19 cellular contexts compared by ENCODE assay signal in genomic region chr3:127798716-127799115, GRCh38. TPM values are rescaled to one million over a fixed set of nuclear protein-coding genes. Genes with fewer than 3 reads are reported as not detected.
A peak's percentile ranks its signal among the peaks of the same experiment; 100 is the strongest.
DNase-seq lines count a peak whose midpoint lies in the region; ATAC-seq and TF ChIP-seq lines count a peak whose summit lies in the region.
"Had no signal": no experiment of that assay in that cellular context is flagged by ENCODE, and none has a peak within 500 bp of the region (broad histone marks: within the 10 kb centered on the region; RNA-seq: fewer than 3 reads in every experiment).

No MANE protein-coding gene starts in this region.

- POLR2A ChIA-PET in PC-3 (lab: Charles Lee; ENCODE audit: unreplicated experiment) = interaction anchor here (0.7 kb wide), 1 partner anchor 51 kb away, joined by 6 read pairs; no protein-coding TSS in a partner anchor

- CTCF ChIA-PET in PC-3 (lab: Charles Lee) = interaction anchor here (0.8 kb wide), 1 partner anchor 24 kb away, joined by 3 read pairs; the partner anchor contains the start of gene MGLL

- no peaks in the 10 kb centered on the region for H3K9me3 ChIP-seq in GM23248 (ENCODE audit: low read depth)
- H3K9me3 ChIP-seq in PC-3 (ENCODE audit: low read length) = no peaks in the 10 kb centered on the region
- no peaks in the 10 kb centered on the region for H3K9me3 ChIP-seq in skeletal muscle satellite cell (replicated peaks; ENCODE audit: low read length)
- H3K9me3 ChIP-seq: psoas muscle, thyroid gland had no signal

- no peak for ATAC-seq in PC-3
- ATAC-seq in GM19395 (IDR thresholded peaks at IDR 0.05; ENCODE audit: unreplicated experiment) = no peak
- ATAC-seq: activated CD4-positive, alpha-beta T cell treated with anti-CD3 and anti-CD28 coated beads for 36 hours; T-helper 17 cell had no signal

- TF ChIP-seq CTCF in PC-3 (conservative IDR thresholded peaks at IDR 0.05; ENCODE audit: low read depth, low read length) = no peak

- H3K79me2 ChIP-seq in GM23248 (ENCODE audit: insufficient read depth) (peaks cover 64% of the 10 kb centered on the region), PC-3 (ENCODE audit: low read length) (peaks cover 36% of the 10 kb centered on the region)

- peak overlapping the region; percentile 92 for H3K27ac ChIP-seq in GM23248
- peak overlapping the region; percentile 99 for H3K27ac ChIP-seq in PC-3 (ENCODE audit: low read length)
- H3K27ac ChIP-seq in epithelial cell of prostate = peak overlapping the region; percentile 100
- H3K27ac ChIP-seq: neural progenitor cell, psoas muscle, thyroid gland had no signal

- intact Hi-C loops in PC-3 (cut with micrococcal nuclease) = loop anchor here (2.0 to 5.0 kb wide), 2 partner anchors 50 to 164 kb away; no protein-coding TSS in a partner anchor

- H3K36me3 ChIP-seq in GM23248 (ENCODE audit: low read depth) = peaks cover 6% of the 10 kb centered on the region; the same call in 1 of the 2 replicates
- H3K36me3 ChIP-seq in PC-3 (ENCODE audit: low read depth, low read length) = peaks cover 23% of the 10 kb centered on the region
- peaks cover 20% of the 10 kb centered on the region for H3K36me3 ChIP-seq in skeletal muscle satellite cell (ENCODE audit: insufficient read depth, low read length)
- H3K36me3 ChIP-seq: neural progenitor cell, thyroid gland had no signal

- H3K4me1 ChIP-seq in GM23248 (ENCODE audit: insufficient read depth) (peaks cover 31% of the 10 kb centered on the region), PC-3 (ENCODE audit: insufficient read depth, low read length) (peaks cover 39% of the 10 kb centered on the region), skeletal muscle satellite cell (ENCODE audit: control insufficient read depth, insufficient read depth, low read length) (peaks cover 42% of the 10 kb centered on the region)
- H3K4me1 ChIP-seq: neural progenitor cell had no signal

- WGBS in GM23248 (ENCODE audit: low coverage in 1 of 2, low lambda C conversion rate in 2 of 2, missing lambda C conversion rate in 2 of 2), 2 experiments = 87 to 91% methylated on average over 4 of the region's 4 CpGs

- in situ Hi-C loops in GM23248 (cut with MboI) = no loop called here

- H3K4me2 ChIP-seq in GM23248 (ENCODE audit: unreplicated experiment) (peak overlapping the region; percentile 35), PC-3 (ENCODE audit: low read length) (peak overlapping the region; percentile 58), skeletal muscle satellite cell (ENCODE audit: low read length) (peak overlapping the region; percentile 36)
- H3K4me2 ChIP-seq: neural progenitor cell had no signal

- H3K4me3 ChIP-seq in GM23248 = no peak overlapping the region
- H3K4me3 ChIP-seq in PC-3 (ENCODE audit: low read length) = no peak overlapping the region
- no peak overlapping the region for H3K4me3 ChIP-seq in skeletal muscle satellite cell (ENCODE audit: low read length)
- H3K4me3 ChIP-seq: neural progenitor cell, psoas muscle, skin epidermis, thyroid gland had no signal

- no peak overlapping the region for H2AFZ ChIP-seq in GM23248
- no peak overlapping the region for H2AFZ ChIP-seq in PC-3 (ENCODE audit: low read length)
- H2AFZ ChIP-seq: neural progenitor cell had no signal

- H3K9me2 ChIP-seq in GM23248 (ENCODE audit: insufficient read depth) (no peaks in the 10 kb centered on the region), PC-3 (replicated peaks; ENCODE audit: low read length) (no peaks in the 10 kb centered on the region)

- DNase-seq in GM23248 (no peak), PC-3 (no peak), epithelial cell of prostate (ENCODE audit: low read depth, low spot score) (no peak), DMS53 (lab: John Stamatoyannopoulos, UW) (no peak), globus pallidus (ENCODE audit: low spot score) (no peak)
- DNase-seq: activated CD4-positive, alpha-beta T cell treated with anti-CD3 and anti-CD28 coated beads for 36 hours; activated naive CD8-positive, alpha-beta T cell treated with anti-CD3 and anti-CD28 coated beads for 36 hours; cortex of kidney; NCI-H1105; NCI-H2029 treated with DMSO at 0.1 percent for 48 hours; NCI-H345; NCI-H774; T-helper 17 cell; thyroid gland had no signal

- no peak overlapping the region for H3K9ac ChIP-seq in GM23248
- H3K9ac ChIP-seq in PC-3 (ENCODE audit: low read length) = peak overlapping the region; percentile 79
- H3K9ac ChIP-seq in skeletal muscle satellite cell (ENCODE audit: low read depth, low read length) = peak overlapping the region; percentile 27
- H3K9ac ChIP-seq: neural progenitor cell had no signal

- H3K27me3 ChIP-seq in GM23248 (replicated peaks; ENCODE audit: insufficient read depth) (no peaks in the 10 kb centered on the region), PC-3 (ENCODE audit: low read length) (no peaks in the 10 kb centered on the region), skeletal muscle satellite cell (ENCODE audit: control insufficient read depth, insufficient read depth, low read length) (no peaks in the 10 kb centered on the region)
- H3K27me3 ChIP-seq: neural progenitor cell, thyroid gland had no signal

- H3F3A ChIP-seq in GM23248 (ENCODE audit: insufficient read depth) = peaks cover 32% of the 10 kb centered on the region
- no peaks in the 10 kb centered on the region for H3F3A ChIP-seq in PC-3 (ENCODE audit: low read length, unreplicated experiment)

- no peaks in the 10 kb centered on the region for H4K20me1 ChIP-seq in GM23248 (ENCODE audit: insufficient read depth)
- H4K20me1 ChIP-seq in PC-3 (ENCODE audit: low read length) = no peaks in the 10 kb centered on the region

- no TSS peak for BruUV-seq in PC-3 (replicated peaks; lab: Mats Ljungman, UMichigan)

RNA-seq across cellular contexts. Expression of gene MGLL, which starts 23.6 kb away (rescaled TPM):
- total RNA-seq in GM23248 (2014; rRNA removed; shearing (Covaris generic)) = 58.7 and 59.2 TPM in 2 replicates
- polyA plus RNA-seq in GM23248 (2016; fragmentation: Nextera tagmentation; extraction: Ambion mirVana) = 184 and 194 TPM in 2 replicates
- total RNA-seq in PC-3 (2014; rRNA removed) = 38.7 and 40.1 TPM in 2 replicates
- total RNA-seq in skeletal muscle satellite cell (2012; rRNA removed) = 34.0 and 68.8 TPM in 2 replicates
